10 cellular contexts compared by ENCODE assay signal in genomic region chr14:99791476-99792283, GRCh38. TPM values are rescaled to one million over a fixed set of nuclear protein-coding genes. Genes with fewer than 3 reads are reported as not detected.
DNase-seq lines count a peak whose midpoint lies in the region; TF ChIP-seq lines count a peak whose summit lies in the region.
"Had no signal": no experiment of that assay in that cellular context is flagged by ENCODE, and none has a peak within 500 bp of the region (broad histone marks: within the 10 kb centered on the region; RNA-seq: fewer than 3 reads in every experiment).

No MANE protein-coding gene starts in this region.

- H3K27ac ChIP-seq in stomach: peak overlapping the region in 4 of 5 donors; percentile 80 to 93 (median 90)

- no peaks in the 10 kb centered on the region for H3K36me3 Mint-ChIP-seq in T-helper 2 cell treated with Interferon-gamma antibody and Interleukin-4, amounts not matched to agents 5 μg/mL and 100 μg/mL, for 36 hours (ENCODE audit: low read depth)
- no peaks in the 10 kb centered on the region for H3K36me3 Mint-ChIP-seq in activated naive CD8-positive, alpha-beta T cell treated with anti-CD3 and anti-CD28 coated beads for 36 hours

- H3K9me3 Mint-ChIP-seq in T-helper 2 cell treated with Interferon-gamma antibody and Interleukin-4, amounts not matched to agents 5 μg/mL and 100 μg/mL, for 36 hours: no peaks in the 10 kb centered on the region
- no peaks in the 10 kb centered on the region for H3K9me3 Mint-ChIP-seq in activated naive CD8-positive, alpha-beta T cell treated with anti-CD3 and anti-CD28 coated beads for 36 hours

- H3K4me1 Mint-ChIP-seq in T-helper 2 cell treated with Interferon-gamma antibody and Interleukin-4, amounts not matched to agents 5 μg/mL and 100 μg/mL, for 36 hours (ENCODE audit: low read depth): peaks cover 23% of the 10 kb centered on the region
- H3K4me1 Mint-ChIP-seq in activated naive CD8-positive, alpha-beta T cell treated with anti-CD3 and anti-CD28 coated beads for 36 hours: peaks cover 20% of the 10 kb centered on the region

- H3K27me3 ChIP-seq in stomach: no peaks in the 10 kb centered on the region
- H3K27me3 ChIP-seq: thyroid gland had no signal

- H3K27me3 Mint-ChIP-seq in T-helper 2 cell treated with Interferon-gamma antibody and Interleukin-4, amounts not matched to agents 5 μg/mL and 100 μg/mL, for 36 hours (ENCODE audit: low read depth): peaks cover 45% of the 10 kb centered on the region
- H3K27me3 Mint-ChIP-seq in activated naive CD8-positive, alpha-beta T cell treated with anti-CD3 and anti-CD28 coated beads for 36 hours: peaks cover 33% of the 10 kb centered on the region

- H3K9me3 ChIP-seq in stomach: no peaks in the 10 kb centered on the region
- H3K9me3 ChIP-seq: thyroid gland had no signal

- DNase-seq in T-helper 2 cell treated with Interferon-gamma antibody and Interleukin-4, amounts not matched to agents 5 μg/mL and 100 μg/mL, for 36 hours (ENCODE audit: low spot score): no peak
- DNase-seq in T-helper 2 cell (no peak), mesenteric fat pad (ENCODE audit: low spot score) (peak; percentile 88), stomach (no peak), SIG-M5 (lab: John Stamatoyannopoulos, UW) (no peak), NCI-H1417 treated with DMSO at 0.1 percent for 48 hours (lab: John Stamatoyannopoulos, UW) (no peak), C1 segment of cervical spinal cord (lab: John Stamatoyannopoulos, UW) (no peak)
- no peak for DNase-seq in activated naive CD8-positive, alpha-beta T cell treated with anti-CD3 and anti-CD28 coated beads for 36 hours
- DNase-seq: NCI-H526 treated with DMSO at 0.1 percent for 48 hours had no signal

- no peak for TF ChIP-seq POLR2A in stomach (IDR thresholded peaks at IDR 0.05)

- H3K36me3 ChIP-seq in stomach: no peaks in the 10 kb centered on the region
- H3K36me3 ChIP-seq: thyroid gland had no signal

- WGBS in stomach, 5 donors: 72 to 84% (median 81%) methylated on average over 14 of the region's 14 CpGs

- no peak overlapping the region for H3K27ac Mint-ChIP-seq in T-helper 2 cell treated with Interferon-gamma antibody and Interleukin-4, amounts not matched to agents 5 μg/mL and 100 μg/mL, for 36 hours
- peak overlapping the region; percentile 18 for H3K27ac Mint-ChIP-seq in activated naive CD8-positive, alpha-beta T cell treated with anti-CD3 and anti-CD28 coated beads for 36 hours

- intact Hi-C loops in stomach (cut with DNase I; ENCODE audit: low total_unique reads): no loop called here

- no peak for TF ChIP-seq EP300 in stomach (IDR thresholded peaks at IDR 0.05)

- H3K4me3 ChIP-seq in stomach: no peak overlapping the region

- H3K4me1 ChIP-seq in stomach: peaks cover 12 to 69% (median 40%) of the 10 kb centered on the region in 4 donors

- no peak for TF ChIP-seq CTCF in stomach (IDR thresholded peaks at IDR 0.05)

- peak overlapping the region; percentile 63 for H3K4me3 Mint-ChIP-seq in T-helper 2 cell treated with Interferon-gamma antibody and Interleukin-4, amounts not matched to agents 5 μg/mL and 100 μg/mL, for 36 hours
- no peak overlapping the region for H3K4me3 Mint-ChIP-seq in activated naive CD8-positive, alpha-beta T cell treated with anti-CD3 and anti-CD28 coated beads for 36 hours

RNA-seq across cellular contexts. Expression of gene EML1, which starts 1.5 kb away (rescaled TPM):
- 1 to 10 TPM in 1 of 2 experiments, under 1 TPM in 1; 0.36 to 1.0 TPM for total RNA-seq in activated naive CD8-positive, alpha-beta T cell treated with anti-CD3 and anti-CD28 coated beads for 36 hours
- 32.5 TPM for total RNA-seq in mesenteric fat pad
- 10 to 100 TPM; 30.1 to 66.5 (median 43.5) TPM for total RNA-seq in stomach
- polyA plus RNA-seq in stomach: 10 to 100 TPM in 1 of 3 donors, 1 to 10 TPM in 2; 5.8 to 11.3 (median 6.7) TPM

Comparison
In these comparisons a context has a peak if more than half of its experiments do, and no peak if none do; other contexts are left out.
1. RNA of gene EML1, which starts 1.5 kb away (total RNA-seq): 30.1 to 66.5 TPM in stomach and 32.5 TPM in mesenteric fat pad (single experiment); 0.36 to 1.0 TPM in activated naive CD8-positive, alpha-beta T cell treated with anti-CD3 and anti-CD28 coated beads for 36 hours; every median in the first group is over 10 times any median in the second.